13 cellular contexts compared by ENCODE assay signal in genomic region chr10:21514808-21515580, GRCh38. TPM values are rescaled to one million over a fixed set of nuclear protein-coding genes. Genes with fewer than 3 reads are reported as not detected.
DNase-seq lines count a peak whose midpoint lies in the region; ATAC-seq, FAIRE-seq and TF ChIP-seq lines count a peak whose summit lies in the region.
"Had no signal": no experiment of that assay in that cellular context is flagged by ENCODE, and none has a peak within 500 bp of the region (broad histone marks: within the 10 kb centered on the region; RNA-seq: fewer than 3 reads in every experiment).

No MANE protein-coding gene starts in this region.

- peak overlapping the region; percentile 12 for H3K4ac ChIP-seq in trophoblast cell (ENCODE audit: low read depth, low read length)

- intact Hi-C loops in Panc1 (cut with micrococcal nuclease; ENCODE audit: unreplicated experiment) = no loop called here

- H3K79me2 ChIP-seq in GM23338 (replicated peaks; ENCODE audit: insufficient read depth) (peaks cover 5% of the 10 kb centered on the region; the same call in 1 of the 2 replicates), hepatocyte (peaks cover 77% of the 10 kb centered on the region), trophoblast cell (ENCODE audit: control insufficient read depth, insufficient read depth, low read length, poor library complexity) (peaks cover 15% of the 10 kb centered on the region)

- H3K27ac Mint-ChIP-seq in GM23338 = no peak overlapping the region

- in situ Hi-C loops in Panc1 (cut with HindIII; ENCODE audit: low pct_unique_long_range_greater_than_20kb, low sequenced_read_pairs) = no loop called here
- in situ Hi-C loops in GM13977 (cut with MboI; ENCODE audit: low pct_unique_long_range_greater_than_20kb, low sequenced_read_pairs, unreplicated experiment) = no loop called here

- no peak overlapping the region for H3K18ac ChIP-seq in trophoblast cell (ENCODE audit: low read length)

- H3K4me3 ChIP-seq in GM23338 = peak overlapping the region; percentile 60
- peak overlapping the region; percentile 62 for H3K4me3 ChIP-seq in Panc1 (ENCODE audit: low read depth in 2 of 2, low read length in 2 of 2)
- peak overlapping the region; percentile 57 for H3K4me3 ChIP-seq in hepatocyte
- H3K4me3 ChIP-seq in trophoblast cell (ENCODE audit: low read depth, low read length) = no peak overlapping the region

- TF ChIP-seq CTCF in GM23338 (conservative IDR thresholded peaks at IDR 0.05; ENCODE audit: low read depth in 2 of 2) (no peak), Panc1 (IDR thresholded peaks at IDR 0.05) (no peak), hepatocyte (IDR thresholded peaks at IDR 0.05; ENCODE audit: poor library complexity) (no peak), GM13977 (IDR thresholded peaks at IDR 0.05; ENCODE audit: extremely low read depth, insufficient read depth, missing control alignments) (no peak)

- H3K4me1 ChIP-seq in GM23338 (ENCODE audit: insufficient read depth) (peaks cover 72% of the 10 kb centered on the region), Panc1 (ENCODE audit: control insufficient read depth, insufficient read depth, low read length) (peaks cover 22% of the 10 kb centered on the region), hepatocyte (ENCODE audit: insufficient read depth) (peaks cover 52% of the 10 kb centered on the region), trophoblast cell (ENCODE audit: control insufficient read depth in 1 of 2, insufficient read depth in 2 of 2, low read length in 2 of 2) (peaks cover 7 to 8% of the 10 kb centered on the region in 2 experiments)

- H3K9me2 ChIP-seq in GM23338 (ENCODE audit: insufficient read depth) (no peaks in the 10 kb centered on the region), hepatocyte (replicated peaks; ENCODE audit: insufficient read depth) (no peaks in the 10 kb centered on the region)

- H3K27me3 ChIP-seq in GM23338 (ENCODE audit: insufficient read depth) = peaks cover 55% of the 10 kb centered on the region
- H3K27me3 ChIP-seq in Panc1 (ENCODE audit: control insufficient read depth, insufficient read depth, low read length) = no peaks in the 10 kb centered on the region
- peaks cover 41% of the 10 kb centered on the region for H3K27me3 ChIP-seq in hepatocyte
- H3K27me3 ChIP-seq in trophoblast cell (ENCODE audit: insufficient read depth, low read length) = no peaks in the 10 kb centered on the region

- BruUV-seq in Panc1 (replicated peaks; lab: Mats Ljungman, UMichigan) = TSS peak; percentile 71

- no peaks in the 10 kb centered on the region; the same call in 2 of the 3 replicates for H3K9me3 Mint-ChIP-seq in GM23338

- DNase-seq in GM23338 (ENCODE audit: low spot score) (no peak), Panc1 (ENCODE audit: low read depth, low spot score) (no peak), hepatocyte (ENCODE audit: low spot score) (no peak), trophoblast cell (no peak), GM13977 (ENCODE audit: low spot score) (no peak), GM03348 (ENCODE audit: low spot score) (no peak), HTR-8/SVneo (ENCODE audit: insufficient read length, low spot score) (no peak)
- DNase-seq: amygdala, NCI-H187, upper lobe of left lung had no signal

- peaks cover 37% of the 10 kb centered on the region for H3K27me3 Mint-ChIP-seq in GM23338 (ENCODE audit: insufficient read depth, low read depth, poor library complexity)

- CTCF ChIA-PET in Panc1 (lab: Charles Lee) = no interaction called here

- H3K23ac ChIP-seq in trophoblast cell (ENCODE audit: low read length) = no peak overlapping the region

- no peak overlapping the region for H2AK5ac ChIP-seq in trophoblast cell (ENCODE audit: low read length)

- H3K4me2 ChIP-seq in GM23338 = peak overlapping the region; percentile 85
- peak overlapping the region; percentile 87 for H3K4me2 ChIP-seq in hepatocyte
- H3K4me2 ChIP-seq in trophoblast cell (ENCODE audit: low read length) = peak overlapping the region; percentile 76

- peak overlapping the region; percentile 20 for H3K14ac ChIP-seq in trophoblast cell (ENCODE audit: low read length)

- H3F3A ChIP-seq in GM23338 (replicated peaks; ENCODE audit: low read depth) = peaks cover 19% of the 10 kb centered on the region

- H2BK120ac ChIP-seq in trophoblast cell (ENCODE audit: insufficient read depth, low read length, poor library complexity) = peak overlapping the region; percentile 41

- H2BK12ac ChIP-seq in trophoblast cell (ENCODE audit: low read length) = no peak overlapping the region

- POLR2A ChIA-PET in Panc1 (lab: Charles Lee) = interaction anchor here (0.6 to 0.7 kb wide), 2 partner anchors 15 to 1438 kb away, joined by 4 to 15 read pairs; no protein-coding TSS in a partner anchor

- peak overlapping the region; percentile 48 for H4K8ac ChIP-seq in trophoblast cell (ENCODE audit: low read depth, low read length)

- no peak overlapping the region for H2BK5ac ChIP-seq in trophoblast cell (ENCODE audit: low read depth, low read length, poor library complexity)

- peaks cover 74% of the 10 kb centered on the region for H3K4me1 Mint-ChIP-seq in GM23338

- H3K4me3 Mint-ChIP-seq in GM23338 = peak overlapping the region; percentile 84

- H3K36me3 ChIP-seq in GM23338 (ENCODE audit: insufficient read depth) (no peaks in the 10 kb centered on the region), Panc1 (ENCODE audit: control insufficient read depth, insufficient read depth, low read length) (no peaks in the 10 kb centered on the region; the same call in 1 of the 2 replicates), hepatocyte (replicated peaks; ENCODE audit: insufficient read depth, low read depth) (no peaks in the 10 kb centered on the region), trophoblast cell (ENCODE audit: control insufficient read depth in 1 of 2, insufficient read depth in 2 of 2, low read length in 2 of 2) (no peaks in the 10 kb centered on the region)
- H3K36me3 ChIP-seq: upper lobe of left lung had no signal

- no peaks in the 10 kb centered on the region; the same call in 1 of the 2 replicates for H4K20me1 ChIP-seq in GM23338 (replicated peaks; ENCODE audit: insufficient read depth)
- H4K20me1 ChIP-seq in hepatocyte (ENCODE audit: insufficient read depth, poor library complexity, severe bottlenecking) = no peaks in the 10 kb centered on the region

- ATAC-seq in GM23338 = no peak
- no peak for ATAC-seq in Panc1
- no peak for ATAC-seq in GM18868 (IDR thresholded peaks at IDR 0.05; ENCODE audit: unreplicated experiment)

- no peak overlapping the region for H4K91ac ChIP-seq in trophoblast cell (ENCODE audit: low read depth, low read length)

- WGBS in hepatocyte (ENCODE audit: low lambda C conversion rate, missing lambda C conversion rate) = 18% methylated on average over 13 of the region's 13 CpGs
- no CpG with 5 or more reads among the region's 13 CpGs for WGBS in trophoblast cell (ENCODE audit: extremely low coverage, insufficient coverage, insufficient read length)

- H3K9me3 ChIP-seq in Panc1 (ENCODE audit: control insufficient read depth, insufficient read depth, low read depth, low read length) (no peaks in the 10 kb centered on the region), hepatocyte (ENCODE audit: low read depth) (no peaks in the 10 kb centered on the region), trophoblast cell (ENCODE audit: insufficient read depth, low read depth, low read length) (peaks cover 3% of the 10 kb centered on the region)
- H3K9me3 ChIP-seq: upper lobe of left lung had no signal

- peaks cover 43% of the 10 kb centered on the region for H3K79me1 ChIP-seq in trophoblast cell (ENCODE audit: low read length)

- no peak overlapping the region for H3K9ac ChIP-seq in trophoblast cell (ENCODE audit: low read length)

- no peak overlapping the region for H4K12ac ChIP-seq in trophoblast cell (ENCODE audit: low read depth, low read length)

- no peak overlapping the region for H2AFZ ChIP-seq in GM23338
- H2AFZ ChIP-seq in hepatocyte = peak overlapping the region; percentile 47
- no peak overlapping the region for H2AFZ ChIP-seq in trophoblast cell (ENCODE audit: insufficient read depth, low read length, poor library complexity)

- H3K27ac ChIP-seq in GM23338 (ENCODE audit: low read depth) (no peak overlapping the region), Panc1 (ENCODE audit: low read length) (peak overlapping the region; percentile 95), hepatocyte (peak overlapping the region; percentile 81), trophoblast cell (ENCODE audit: low read depth, low read length) (no peak overlapping the region)

- FAIRE-seq in HTR-8/SVneo (lab: Jason Lieb, UNC) = no peak
- FAIRE-seq: D721Med, GM12891 had no signal

- H3K36me3 Mint-ChIP-seq in GM23338 (ENCODE audit: low read depth) = no peaks in the 10 kb centered on the region

RNA-seq across cellular contexts. Expression of gene SKIDA1, which starts 10.5 kb away (rescaled TPM):
- 2.3 and 3.5 TPM in 2 replicates for total RNA-seq in GM23338 (2014; rRNA removed; shearing (Covaris generic))
- polyA plus RNA-seq in GM23338 (2016; fragmentation: Nextera tagmentation; extraction: Ambion mirVana) = 0.94 and 1.5 TPM in 2 replicates
- 9.3 TPM for total RNA-seq in Panc1 (2021; ENCODE audit: unreplicated experiment)
- 5.8 TPM for polyA plus RNA-seq in Panc1 (2012; ENCODE audit: insufficient read length)
- 1.9 and 2.3 TPM in 2 replicates for total RNA-seq in hepatocyte
- 0.34 and 0.68 TPM in 2 replicates for polyA plus RNA-seq in hepatocyte
- 27.4 and 28.4 TPM in 2 replicates for polyA plus RNA-seq in trophoblast cell (2013)

RNA-seq across cellular contexts. Expression of gene MLLT10, which starts 19.0 kb away (rescaled TPM):
- 54.1 and 55.4 TPM in 2 replicates for total RNA-seq in GM23338 (2014; rRNA removed; shearing (Covaris generic))
- polyA plus RNA-seq in GM23338 (2016; fragmentation: Nextera tagmentation; extraction: Ambion mirVana) = 26.1 and 28.8 TPM in 2 replicates
- 33.4 TPM for total RNA-seq in Panc1 (2021; ENCODE audit: unreplicated experiment)
- polyA plus RNA-seq in Panc1 (2012; ENCODE audit: insufficient read length) = 28.9 TPM
- 34.9 and 61.6 TPM in 2 replicates for total RNA-seq in hepatocyte
- polyA plus RNA-seq in hepatocyte = 16.0 and 16.8 TPM in 2 replicates
- polyA plus RNA-seq in trophoblast cell (2013) = 53.9 and 56.9 TPM in 2 replicates

Comparison
In these comparisons a context has a peak if more than half of its experiments do, and no peak if none do; other contexts are left out.
1. H3K27ac ChIP-seq: peak in Panc1 (single experiment) and hepatocyte (single experiment); none in GM23338 (single experiment) and trophoblast cell (single experiment).
2. Peak in every context shown above with its lines, with median percentiles within 50 percentile points of each other: H3K4me2 ChIP-seq.